In the genomic region with DNA sequence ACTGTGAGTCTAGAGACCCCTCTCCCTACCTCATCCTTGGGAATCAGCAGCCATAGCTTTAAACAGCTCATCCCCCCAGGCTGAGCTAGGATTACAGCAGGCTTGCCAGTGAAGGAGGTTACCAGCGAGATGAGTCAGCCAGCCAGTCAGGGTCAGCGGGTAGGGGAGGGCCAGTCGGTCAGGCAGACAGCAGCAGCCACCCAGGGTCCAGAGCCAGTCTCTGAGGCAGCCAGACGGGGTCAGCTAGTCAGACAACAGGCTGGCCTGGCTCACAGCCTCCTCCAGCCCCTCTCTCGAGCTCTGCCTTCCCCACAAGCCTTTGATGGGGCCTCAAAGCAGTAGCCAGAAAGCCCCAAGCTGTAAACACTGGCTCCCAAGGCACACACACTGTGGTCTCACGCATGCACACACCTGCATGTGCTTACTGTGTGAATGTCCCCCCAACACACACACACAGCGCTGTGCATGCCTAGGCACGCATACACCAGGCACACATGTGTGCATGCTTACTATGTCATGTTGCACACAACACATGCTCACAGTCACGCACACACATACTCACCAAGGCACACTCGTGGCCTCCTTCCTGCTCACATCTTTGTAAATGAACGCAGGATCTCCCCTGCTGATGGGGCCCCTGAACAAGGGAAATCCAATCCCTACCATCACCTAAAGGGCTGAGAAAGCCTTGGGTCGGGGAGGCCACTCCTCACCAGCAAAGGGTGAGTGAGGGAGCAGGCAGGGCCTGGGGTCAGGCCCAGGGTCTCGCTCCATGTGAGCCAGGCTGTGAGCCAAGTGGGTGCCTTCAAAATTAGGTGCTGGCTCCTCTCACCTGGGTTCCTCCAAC, we compare ENCODE assay signal across 12 cellular contexts. TPM values are rescaled to one million over a fixed set of nuclear protein-coding genes. Genes with fewer than 3 reads are reported as not detected.
DNase-seq lines count a peak whose midpoint lies in the region; ATAC-seq, FAIRE-seq and TF ChIP-seq lines count a peak whose summit lies in the region.
"Had no signal": no experiment of that assay in that cellular context is flagged by ENCODE, and none has a peak within 500 bp of the region (broad histone marks: within the 10 kb centered on the region; RNA-seq: fewer than 3 reads in every experiment).

No MANE protein-coding gene starts in this region.

- H3K27me3 ChIP-seq in H1 (replicated peaks in 1 of 4; ENCODE audit: control insufficient read depth in 3 of 4, extremely low read depth in 1 of 4, insufficient read depth in 3 of 4, low read length in 3 of 4) (no peaks in the 10 kb centered on the region), psoas muscle (ENCODE audit: insufficient read depth in 3 of 3, low read length in 2 of 3) (no peaks in the 10 kb centered on the region)
- H3K27me3 ChIP-seq: pancreas had no signal

- no peaks in the 10 kb centered on the region for H3K79me1 ChIP-seq in H1 (ENCODE audit: low read depth, low read length)

- H2BK15ac ChIP-seq in H1 (ENCODE audit: low read length): peak overlapping the region; percentile 77

- POLR2A ChIA-PET in H1 (lab: Charles Lee; ENCODE audit: partially characterized antibody): no interaction called here
- POLR2A ChIA-PET in activated CD4-positive, alpha-beta memory T cell treated with anti-CD3 and anti-CD28 coated beads, Interleukin-2, amount 10 ng/mL, durations not matched to agents 7 days and 5 days (lab: Charles Lee): no interaction called here

- intact Hi-C loops in psoas muscle (cut with DNase I): no loop called here

- no peak for TF ChIP-seq POLR2A in H1 (IDR thresholded peaks at IDR 0.05; ENCODE audit: control extremely low read depth in 1 of 2, low read depth in 2 of 2, low read length in 2 of 2)

- H3K4ac ChIP-seq in H1 (replicated peaks; ENCODE audit: insufficient read length, low read depth, low read length): peak overlapping the region; percentile 91

- no peaks in the 10 kb centered on the region for H3K4me1 Mint-ChIP-seq in activated CD4-positive, alpha-beta memory T cell treated with anti-CD3 and anti-CD28 coated beads, Interleukin-2, amount 10 ng/mL, durations not matched to agents 7 days and 5 days
- H3K4me1 Mint-ChIP-seq in mesothelial cell of epicardium: no peaks in the 10 kb centered on the region
- H3K4me1 Mint-ChIP-seq: activated naive CD8-positive, alpha-beta T cell treated with anti-CD3 and anti-CD28 coated beads, Interleukin-2, amount 10 ng/mL, durations not matched to agents 7 days and 5 days had no signal

- no peak overlapping the region for H3K27ac Mint-ChIP-seq in activated CD4-positive, alpha-beta memory T cell treated with anti-CD3 and anti-CD28 coated beads, Interleukin-2, amount 10 ng/mL, durations not matched to agents 7 days and 5 days
- no peak overlapping the region for H3K27ac Mint-ChIP-seq in mesothelial cell of epicardium
- H3K27ac Mint-ChIP-seq: activated naive CD8-positive, alpha-beta T cell treated with anti-CD3 and anti-CD28 coated beads, Interleukin-2, amount 10 ng/mL, durations not matched to agents 7 days and 5 days had no signal

- H3K14ac ChIP-seq in H1 (ENCODE audit: insufficient read length): no peak overlapping the region

- peak overlapping the region; percentile 88; the same call in 1 of the 2 replicates for H3K18ac ChIP-seq in H1 (ENCODE audit: extremely low read depth, low read length)

- peak overlapping the region; percentile 40 for H2BK120ac ChIP-seq in H1 (replicated peaks; ENCODE audit: low read depth, low read length)

- no peak for TF ChIP-seq CTCF in H1 (IDR thresholded peaks at IDR 0.05; ENCODE audit: control extremely low read depth in 1 of 3, insufficient read depth in 1 of 3, low read depth in 1 of 3, low read length in 3 of 3)
- TF ChIP-seq CTCF in psoas muscle (IDR thresholded peaks at IDR 0.05): no peak
- TF ChIP-seq CTCF in mesothelial cell of epicardium (IDR thresholded peaks at IDR 0.05; ENCODE audit: unreplicated experiment): no peak

- H3K36me3 ChIP-seq in H1 (ENCODE audit: control insufficient read depth in 2 of 4, insufficient read depth in 4 of 4, low read length in 3 of 4) (no peaks in the 10 kb centered on the region), psoas muscle (ENCODE audit: insufficient read depth in 1 of 2, low read depth in 1 of 2) (no peaks in the 10 kb centered on the region)
- H3K36me3 ChIP-seq: pancreas had no signal

- no peak overlapping the region for H3K56ac ChIP-seq in H1 (replicated peaks; ENCODE audit: insufficient read length, low read depth, low read length)

- H2BK5ac ChIP-seq in H1 (ENCODE audit: low read depth, low read length): peak overlapping the region; percentile 41

- TF ChIP-seq EP300 in H1 (IDR thresholded peaks at IDR 0.05; ENCODE audit: borderline replicate concordance in 1 of 2, low read depth in 2 of 2, low read length in 2 of 2): no peak

- H3K27me3 Mint-ChIP-seq in activated CD4-positive, alpha-beta memory T cell treated with anti-CD3 and anti-CD28 coated beads, Interleukin-2, amount 10 ng/mL, durations not matched to agents 7 days and 5 days: no peaks in the 10 kb centered on the region
- H3K27me3 Mint-ChIP-seq in mesothelial cell of epicardium (ENCODE audit: low read depth): peaks cover 6% of the 10 kb centered on the region

- H3K79me2 ChIP-seq in H1 (ENCODE audit: control insufficient read depth in 1 of 2, insufficient read depth in 2 of 2, low read length in 2 of 2): no peaks in the 10 kb centered on the region

- H3K4me3 Mint-ChIP-seq in activated CD4-positive, alpha-beta memory T cell treated with anti-CD3 and anti-CD28 coated beads, Interleukin-2, amount 10 ng/mL, durations not matched to agents 7 days and 5 days: no peak overlapping the region
- no peak overlapping the region for H3K4me3 Mint-ChIP-seq in mesothelial cell of epicardium
- H3K4me3 Mint-ChIP-seq: activated naive CD8-positive, alpha-beta T cell treated with anti-CD3 and anti-CD28 coated beads, Interleukin-2, amount 10 ng/mL, durations not matched to agents 7 days and 5 days had no signal

- H3K4me1 ChIP-seq in H1 (replicated peaks in 1 of 4; ENCODE audit: control insufficient read depth in 3 of 4, insufficient read depth in 4 of 4, low read length in 3 of 4): peaks cover 0 to 18% (median 15%) of the 10 kb centered on the region in 4 experiments; a peak in 6 of 7 replicates
- no peaks in the 10 kb centered on the region for H3K4me1 ChIP-seq in psoas muscle
- H3K4me1 ChIP-seq: pancreas had no signal

- ATAC-seq in psoas muscle (peak; percentile 53 to 73 (median 62)), GM19035 (IDR thresholded peaks at IDR 0.05; ENCODE audit: unreplicated experiment) (no peak), GM19324 (IDR thresholded peaks at IDR 0.05; ENCODE audit: low FRiP score, unreplicated experiment) (no peak)
- ATAC-seq: pancreas had no signal

- H3K23me2 ChIP-seq in H1 (ENCODE audit: low read depth, low read length): no peaks in the 10 kb centered on the region

- H3K27ac ChIP-seq in H1 (ENCODE audit: low read depth, low read length) (0 out of 2 replicates have a peak overlapping the region, but pooled peaks have one; percentile 27), psoas muscle (no peak overlapping the region)
- H3K27ac ChIP-seq: pancreas had no signal

- H3K9me3 ChIP-seq in H1 (ENCODE audit: insufficient read depth in 2 of 2, low read depth in 1 of 2, low read length in 1 of 2): peaks cover 0 to 4% of the 10 kb centered on the region in 2 experiments; a peak in 1 of 4 replicates
- H3K9me3 ChIP-seq in psoas muscle: peaks cover 4% of the 10 kb centered on the region
- H3K9me3 ChIP-seq: pancreas had no signal

- no peaks in the 10 kb centered on the region for H3K9me3 Mint-ChIP-seq in activated CD4-positive, alpha-beta memory T cell treated with anti-CD3 and anti-CD28 coated beads, Interleukin-2, amount 10 ng/mL, durations not matched to agents 7 days and 5 days
- peaks cover 5% of the 10 kb centered on the region for H3K9me3 Mint-ChIP-seq in mesothelial cell of epicardium
- H3K9me3 Mint-ChIP-seq: activated naive CD8-positive, alpha-beta T cell treated with anti-CD3 and anti-CD28 coated beads, Interleukin-2, amount 10 ng/mL, durations not matched to agents 7 days and 5 days had no signal

- peak overlapping the region; percentile 89; the same call in 1 of the 2 replicates for H2BK12ac ChIP-seq in H1 (ENCODE audit: low read depth, low read length)

- CTCF ChIA-PET in H1 (lab: Charles Lee; ENCODE audit: partially characterized antibody): interaction anchor here (0.6 to 3.2 kb wide), 11 partner anchors 8 to 350 kb away, joined by 3 to 16 read pairs (median 3); a partner anchor contains a TSS
- CTCF ChIA-PET in activated CD4-positive, alpha-beta memory T cell treated with anti-CD3 and anti-CD28 coated beads, Interleukin-2, amount 10 ng/mL, durations not matched to agents 7 days and 5 days (lab: Charles Lee): no interaction called here

- H4K91ac ChIP-seq in H1 (replicated peaks; ENCODE audit: insufficient read length, low read length): peak overlapping the region; percentile 52

- 0 out of 2 replicates have a peak overlapping the region, but pooled peaks have one; percentile 5 for H2AFZ ChIP-seq in H1 (ENCODE audit: low read length)

- no peak for TF ChIP-seq RAD21 in H1 (IDR thresholded peaks at IDR 0.05 in 1 of 2, conservative IDR thresholded peaks at IDR 0.05 in 1 of 2; ENCODE audit: low read depth in 2 of 2, low read length in 2 of 2)

- no peak overlapping the region for H4K5ac ChIP-seq in H1 (ENCODE audit: insufficient read length, low read depth, low read length)

- H3K23ac ChIP-seq in H1 (ENCODE audit: insufficient read length): no peak overlapping the region

- FAIRE-seq in H1 (lab: Jason Lieb, UNC): no peak
- FAIRE-seq: pancreas, TTC549 had no signal

- DNase-seq in EL (peak; percentile 86), NCI-H82 (lab: John Stamatoyannopoulos, UW) (peak; percentile 74), H1 (ENCODE audit: low read depth in 1 of 2, low spot score in 2 of 2) (no peak), psoas muscle (peak; percentile 29 to 54), mesothelial cell of epicardium (ENCODE audit: low spot score in 2 of 2, unreplicated experiment in 2 of 2) (no peak)
- DNase-seq in activated CD4-positive, alpha-beta memory T cell treated with anti-CD3 and anti-CD28 coated beads, Interleukin-2, amount 10 ng/mL, durations not matched to agents 7 days and 5 days: no peak
- DNase-seq: activated naive CD8-positive, alpha-beta T cell treated with anti-CD3 and anti-CD28 coated beads, Interleukin-2, amount 10 ng/mL, durations not matched to agents 7 days and 5 days; NCI-H2081 treated with DMSO at 0.1 percent for 48 hours; pancreas had no signal

- H3K4me3 ChIP-seq in H1 (ENCODE audit: extremely low read depth in 1 of 4, insufficient read depth in 2 of 4, low read depth in 3 of 4, low read length in 4 of 4) (no peak overlapping the region), psoas muscle (no peak overlapping the region)
- H3K4me3 ChIP-seq: pancreas had no signal

- peak overlapping the region; percentile 11 to 58; a peak in 3 of 4 replicates for H3K4me2 ChIP-seq in H1 (ENCODE audit: insufficient read depth in 1 of 2, low read depth in 2 of 2, low read length in 2 of 2)

- 76% methylated on average over 13 of the region's 13 CpGs; no CpG with 5 or more reads in 1 of the 2 experiments for WGBS in H1 (ENCODE audit: extremely low coverage in 1 of 2, insufficient coverage in 1 of 2, insufficient read length in 1 of 2, insufficient replicate concordance in 2 of 2, low coverage in 1 of 2, low lambda C conversion rate in 2 of 2, missing lambda C conversion rate in 1 of 2), 2 experiments
- whole genome bisulfite sequencing in psoas muscle, 3 donors: 40 to 47% (median 44%) methylated on average over 13 of the region's 13 CpGs

- peaks cover 2% of the 10 kb centered on the region in 2 experiments for H4K20me1 ChIP-seq in H1 (replicated peaks in 1 of 2; ENCODE audit: control insufficient read depth in 1 of 2, insufficient read depth in 2 of 2, low read length in 2 of 2)

- no peak overlapping the region; the same call in 1 of the 2 replicates for H4K8ac ChIP-seq in H1 (ENCODE audit: extremely low read depth, insufficient read depth, low read length)

- no peak overlapping the region for H3K9ac ChIP-seq in H1 (replicated peaks in 1 of 4; ENCODE audit: extremely low read depth in 1 of 4, low read depth in 3 of 4, low read length in 3 of 4)

- peak overlapping the region; percentile 98 for H2AK5ac ChIP-seq in H1 (ENCODE audit: low read depth, low read length)

- H2BK20ac ChIP-seq in H1 (ENCODE audit: low read length): no peak overlapping the region; the same call in 1 of the 2 replicates

- H3K36me3 Mint-ChIP-seq in activated CD4-positive, alpha-beta memory T cell treated with anti-CD3 and anti-CD28 coated beads, Interleukin-2, amount 10 ng/mL, durations not matched to agents 7 days and 5 days (ENCODE audit: low read depth): no peaks in the 10 kb centered on the region
- no peaks in the 10 kb centered on the region for H3K36me3 Mint-ChIP-seq in mesothelial cell of epicardium
- H3K36me3 Mint-ChIP-seq: activated naive CD8-positive, alpha-beta T cell treated with anti-CD3 and anti-CD28 coated beads, Interleukin-2, amount 10 ng/mL, durations not matched to agents 7 days and 5 days had no signal

RNA-seq across cellular contexts. Expression of a gene that starts 28.2 kb away (rescaled TPM):
- 0.32 and 0.42 TPM in 2 replicates for total RNA-seq in H1 (2021; fragmentation: NEBNext Ultra II Directional; extraction: Animal tissue kit (Norgen Biotek cat#: 25700))
- polyA plus RNA-seq in H1 (2011; rRNA removed) (0.28 and 0.35 TPM in 2 replicates), psoas muscle (under 1 TPM in 2 of 3 donors, not detected in 1; 0.03 to 0.16 TPM)
- polyA plus RNA-seq in H1 (2011; cell fraction: cytosol; rRNA removed): 0.40 TPM
- 0.24 TPM for polyA plus RNA-seq in H1 (2011; cell fraction: nucleus; rRNA removed)
- polyA plus RNA-seq in H1 (2012, experiment 1 of 2): 0.39 to 1.3 TPM (median 0.99 TPM) in 4 replicates
- 0.55 TPM for polyA plus RNA-seq in H1 (2012, experiment 2 of 2)
- 0.14 TPM for polyA plus RNA-seq in H1 (2013, experiment 1 of 2)
- 0.18 TPM for polyA plus RNA-seq in H1 (2013, experiment 2 of 2)
- polyA minus RNA-seq in H1 (2011; rRNA and poly(A)+ RNA removed): 0.32 and 0.37 TPM in 2 replicates
- not detected for polyA minus RNA-seq in H1 (2011; cell fraction: cytosol; rRNA and poly(A)+ RNA removed)
- polyA minus RNA-seq in H1 (2011; cell fraction: nucleus; rRNA and poly(A)+ RNA removed): not detected
- total RNA-seq in psoas muscle (under 1 TPM in 1 of 4 donors, not detected in 3; 0.08 TPM), mesothelial cell of epicardium (not detected in 3 replicates)
- total RNA-seq in activated CD4-positive, alpha-beta memory T cell treated with anti-CD3 and anti-CD28 coated beads, Interleukin-2, amount 10 ng/mL, durations not matched to agents 7 days and 5 days: not detected
- total RNA-seq: activated naive CD8-positive, alpha-beta T cell treated with anti-CD3 and anti-CD28 coated beads, Interleukin-2, amount 10 ng/mL, durations not matched to agents 7 days and 5 days had no signal

Comparison
In these comparisons a context has a peak if more than half of its experiments do, and no peak if none do; other contexts are left out.
1. DNase-seq: peak in EL (single experiment), NCI-H82 (single experiment) and psoas muscle (2 of 2); none in H1 (0 of 2), activated CD4-positive, alpha-beta memory T cell treated with anti-CD3 and anti-CD28 coated beads, Interleukin-2, amount 10 ng/mL, durations not matched to agents 7 days and 5 days (single experiment) and mesothelial cell of epicardium (0 of 2).
2. ATAC-seq: peak in psoas muscle (4 of 4); none in GM19035 (single experiment) and GM19324 (single experiment).